ENCODE assay signal across 8 cellular contexts in genomic region chr2:172428841-172429173, GRCh38. TPM values are rescaled to one million over a fixed set of nuclear protein-coding genes. Genes with fewer than 3 reads are reported as not detected.
DNase-seq lines count a peak whose midpoint lies in the region; ATAC-seq lines count a peak whose summit lies in the region.

No MANE protein-coding gene starts in this region.

- POLR2A ChIA-PET in activated CD8-positive, alpha-beta T cell treated with anti-CD3 and anti-CD28 coated beads, Interleukin-2, amount 10 ng/mL, durations not matched to agents 7 days and 5 days (lab: Charles Lee): no interaction called here

- H3K27me3 Mint-ChIP-seq in activated CD8-positive, alpha-beta T cell treated with anti-CD3 and anti-CD28 coated beads, Interleukin-2, amount 10 ng/mL, durations not matched to agents 7 days and 5 days (ENCODE audit: low read depth): peaks cover 50% of the 10 kb centered on the region

- H3K9me3 ChIP-seq in iPS-15b (ENCODE audit: control insufficient read depth, insufficient read depth, low read length): no peaks in the 10 kb centered on the region

- DNase-seq in HT-29 (ENCODE audit: low spot score): peak; percentile 58
- DNase-seq in activated CD8-positive, alpha-beta T cell treated with anti-CD3 and anti-CD28 coated beads, Interleukin-2, amount 10 ng/mL, durations not matched to agents 7 days and 5 days: no peak
- no peak for DNase-seq in skeletal muscle cell (ENCODE audit: low read depth)
- DNase-seq in COLO668 (lab: John Stamatoyannopoulos, UW; ENCODE audit: unreplicated experiment): no peak
- no peak for DNase-seq in iPS-NIHi7 (ENCODE audit: extremely low spot score)
- no peak for DNase-seq in NCI-H2227 treated with DMSO at 0.1 percent for 48 hours (lab: John Stamatoyannopoulos, UW)

- CTCF ChIA-PET in activated CD8-positive, alpha-beta T cell treated with anti-CD3 and anti-CD28 coated beads, Interleukin-2, amount 10 ng/mL, durations not matched to agents 7 days and 5 days (lab: Charles Lee): interaction anchor here (1.9 to 20.5 kb wide), 2 partner anchors 11 to 31 kb away, joined by 15 to 457 read pairs; no protein-coding TSS in a partner anchor

- peaks cover 4% of the 10 kb centered on the region for H3K27me3 ChIP-seq in iPS-15b (ENCODE audit: control insufficient read depth, insufficient read depth, low read length)

- H3K27ac Mint-ChIP-seq in activated CD8-positive, alpha-beta T cell treated with anti-CD3 and anti-CD28 coated beads, Interleukin-2, amount 10 ng/mL, durations not matched to agents 7 days and 5 days: no peak overlapping the region

- ATAC-seq in activated CD8-positive, alpha-beta T cell treated with anti-CD3 and anti-CD28 coated beads, Interleukin-2, amount 10 ng/mL, durations not matched to agents 7 days and 5 days: no peak
- ATAC-seq in HG02588 (IDR thresholded peaks at IDR 0.05; ENCODE audit: unreplicated experiment): no peak

- no peaks in the 10 kb centered on the region for H3K36me3 ChIP-seq in iPS-15b (ENCODE audit: control insufficient read depth, insufficient read depth, low read length)

- peak overlapping the region; percentile 70 for H3K9ac ChIP-seq in iPS-15b (ENCODE audit: low read depth, low read length)

- no peaks in the 10 kb centered on the region for H3K36me3 Mint-ChIP-seq in activated CD8-positive, alpha-beta T cell treated with anti-CD3 and anti-CD28 coated beads, Interleukin-2, amount 10 ng/mL, durations not matched to agents 7 days and 5 days (ENCODE audit: low read depth)

- H3K4me1 Mint-ChIP-seq in activated CD8-positive, alpha-beta T cell treated with anti-CD3 and anti-CD28 coated beads, Interleukin-2, amount 10 ng/mL, durations not matched to agents 7 days and 5 days (ENCODE audit: low read depth): peaks cover 34% of the 10 kb centered on the region

- H3K4me3 ChIP-seq in iPS-15b (ENCODE audit: low read depth, low read length) (peak overlapping the region; percentile 83), skeletal muscle cell (ENCODE audit: low read depth, low read length) (peak overlapping the region; percentile 66)

- H3K4me3 Mint-ChIP-seq in activated CD8-positive, alpha-beta T cell treated with anti-CD3 and anti-CD28 coated beads, Interleukin-2, amount 10 ng/mL, durations not matched to agents 7 days and 5 days: peak overlapping the region; percentile 78

- no peaks in the 10 kb centered on the region for H3K9me3 Mint-ChIP-seq in activated CD8-positive, alpha-beta T cell treated with anti-CD3 and anti-CD28 coated beads, Interleukin-2, amount 10 ng/mL, durations not matched to agents 7 days and 5 days (ENCODE audit: insufficient read depth)

- H3K4me1 ChIP-seq in iPS-15b (ENCODE audit: control insufficient read depth, insufficient read depth, low read length): peaks cover 34% of the 10 kb centered on the region

RNA-seq across cellular contexts. Expression of gene ITGA6, which starts 1.4 kb away (rescaled TPM):
- total RNA-seq in HT-29 (2014; rRNA removed; shearing (Covaris generic)): 147 and 155 TPM in 2 replicates
- total RNA-seq in activated CD8-positive, alpha-beta T cell treated with anti-CD3 and anti-CD28 coated beads, Interleukin-2, amount 10 ng/mL, durations not matched to agents 7 days and 5 days: 10 to 100 TPM; 14.6 to 15.0 TPM
